21 cellular contexts compared by ENCODE assay signal in genomic region chr12:46952880-46953517, GRCh38.
DNase-seq lines count a peak whose midpoint lies in the region; ATAC-seq and TF ChIP-seq lines count a peak whose summit lies in the region.
"Had no signal": no experiment of that assay in that cellular context is flagged by ENCODE, and none has a peak within 500 bp of the region (broad histone marks: within the 10 kb centered on the region; RNA-seq: fewer than 3 reads in every experiment).

No MANE protein-coding gene starts in this region.

- no peak overlapping the region for H3K27ac Mint-ChIP-seq in stimulated activated naive CD8-positive, alpha-beta T cell treated with anti-CD3 and anti-CD28 coated beads, Interleukin-15, amount 100 ng/mL, for 72 hours
- peak overlapping the region; percentile 4; the same call in 1 of the 2 replicates for H3K27ac Mint-ChIP-seq in HFFc6
- H3K27ac Mint-ChIP-seq: CD14-positive monocyte; CD4-positive, alpha-beta T cell; CD8-positive, alpha-beta memory T cell had no signal

- TF ChIP-seq CTCF in HFFc6 (IDR thresholded peaks at IDR 0.05) (no peak), RWPE2 (IDR thresholded peaks at IDR 0.05; ENCODE audit: poor library complexity, severe bottlenecking) (no peak), coronary artery (IDR thresholded peaks at IDR 0.05) (no peak)

- no peak for DNase-seq in stimulated activated naive CD8-positive, alpha-beta T cell treated with anti-CD3 and anti-CD28 coated beads, Interleukin-15, Interleukin-2, amounts not matched to agents 100 U/mL and 50 U/mL, for 24 hours
- DNase-seq in stimulated activated naive CD8-positive, alpha-beta T cell treated with anti-CD3 and anti-CD28 coated beads, Interleukin-15, amount 100 ng/mL, for 72 hours, result no peak
- DNase-seq in HFFc6 (no peak), RWPE2 (ENCODE audit: low spot score) (no peak), coronary artery (ENCODE audit: low spot score) (no peak)
- DNase-seq in activated CD4-positive, alpha-beta T cell treated with anti-CD3 and anti-CD28 coated beads for 4 hours, result no peak
- no peak for DNase-seq in stimulated activated CD8-positive, alpha-beta memory T cell treated with anti-CD3 and anti-CD28 coated beads, Interleukin-4, amount 100 ng/mL, for 48 hours
- DNase-seq: ACHN; AML-193; BE2C; CD4-positive, alpha-beta T cell; CD8-positive, alpha-beta memory T cell; DMS 273 treated with DMSO at 0.1 percent for 48 hours; DMS79; EL; GDM1; GOT3 had no signal

- peaks cover 8% of the 10 kb centered on the region; the same call in 1 of the 2 replicates for H3K36me3 Mint-ChIP-seq in HFFc6 (ENCODE audit: low read depth)
- H3K36me3 Mint-ChIP-seq: CD14-positive monocyte; CD8-positive, alpha-beta memory T cell had no signal

- H3K4me3 ChIP-seq in RWPE2 (ENCODE audit: severe bottlenecking) (no peak overlapping the region), coronary artery (no peak overlapping the region)
- H3K4me3 ChIP-seq: BLaER1 treated with 17β-estradiol and CSF1 and Interleukin-3, amounts not matched to agents 10 nM and 100 nM; GM12878; HAP-1 had no signal

- peak; percentile 73 for ATAC-seq in stimulated activated naive CD8-positive, alpha-beta T cell treated with anti-CD3 and anti-CD28 coated beads, Interleukin-15, Interleukin-2, amounts not matched to agents 100 U/mL and 50 U/mL, for 24 hours
- no peak for ATAC-seq in stimulated activated naive CD8-positive, alpha-beta T cell treated with anti-CD3 and anti-CD28 coated beads, Interleukin-15, amount 100 ng/mL, for 72 hours
- ATAC-seq in RWPE2 (ENCODE audit: low read depth), result 0 out of 3 replicates have a peak, but pooled peaks have one; percentile 35
- ATAC-seq: GM12878 had no signal

- H3K36me3 ChIP-seq in RWPE2 (ENCODE audit: low read depth), result no peaks in the 10 kb centered on the region
- H3K36me3 ChIP-seq: BE2C; BLaER1 treated with 17β-estradiol and CSF1 and Interleukin-3, amounts not matched to agents 10 nM and 100 nM; HAP-1 had no signal

- H3K4me1 ChIP-seq in RWPE2 (ENCODE audit: insufficient read depth, poor library complexity, severe bottlenecking), result peaks cover 19% of the 10 kb centered on the region
- H3K4me1 ChIP-seq: BE2C; BLaER1 treated with 17β-estradiol and CSF1 and Interleukin-3, amounts not matched to agents 10 nM and 100 nM; HAP-1 had no signal

- no peaks in the 10 kb centered on the region for H3K27me3 ChIP-seq in RWPE2 (ENCODE audit: insufficient read depth, poor library complexity, severe bottlenecking)
- H3K27me3 ChIP-seq: BE2C; BLaER1 treated with 17β-estradiol and CSF1 and Interleukin-3, amounts not matched to agents 10 nM and 100 nM had no signal

- no peak overlapping the region for H3K4me3 Mint-ChIP-seq in stimulated activated naive CD8-positive, alpha-beta T cell treated with anti-CD3 and anti-CD28 coated beads, Interleukin-15, amount 100 ng/mL, for 72 hours
- H3K4me3 Mint-ChIP-seq in HFFc6, result no peak overlapping the region
- H3K4me3 Mint-ChIP-seq: CD14-positive monocyte; CD4-positive, alpha-beta T cell; CD8-positive, alpha-beta memory T cell had no signal

- peaks cover 8% of the 10 kb centered on the region for H3K27me3 Mint-ChIP-seq in stimulated activated naive CD8-positive, alpha-beta T cell treated with anti-CD3 and anti-CD28 coated beads, Interleukin-15, amount 100 ng/mL, for 72 hours
- H3K27me3 Mint-ChIP-seq in HFFc6 (ENCODE audit: insufficient read depth), result no peaks in the 10 kb centered on the region

- peak overlapping the region; percentile 21 for H3K27ac ChIP-seq in RWPE2 (ENCODE audit: poor library complexity, severe bottlenecking)
- H3K27ac ChIP-seq in coronary artery, result no peak overlapping the region
- H3K27ac ChIP-seq: BLaER1 treated with 17β-estradiol and CSF1 and Interleukin-3, amounts not matched to agents 10 nM and 100 nM had no signal

- no peaks in the 10 kb centered on the region for H3K9me3 ChIP-seq in RWPE2 (ENCODE audit: severe bottlenecking)
- H3K9me3 ChIP-seq: BE2C; BLaER1 treated with 17β-estradiol and CSF1 and Interleukin-3, amounts not matched to agents 10 nM and 100 nM; HAP-1 had no signal

- H3K4me1 Mint-ChIP-seq in stimulated activated naive CD8-positive, alpha-beta T cell treated with anti-CD3 and anti-CD28 coated beads, Interleukin-15, amount 100 ng/mL, for 72 hours, result no peaks in the 10 kb centered on the region
- H3K4me1 Mint-ChIP-seq in HFFc6 (ENCODE audit: low read depth), result peaks cover 86% of the 10 kb centered on the region
- H3K4me1 Mint-ChIP-seq: CD8-positive, alpha-beta memory T cell had no signal

- H3K9me3 Mint-ChIP-seq in stimulated activated naive CD8-positive, alpha-beta T cell treated with anti-CD3 and anti-CD28 coated beads, Interleukin-15, amount 100 ng/mL, for 72 hours, result no peaks in the 10 kb centered on the region
- H3K9me3 Mint-ChIP-seq in HFFc6, result no peaks in the 10 kb centered on the region
- H3K9me3 Mint-ChIP-seq: CD14-positive monocyte; CD4-positive, alpha-beta T cell; CD8-positive, alpha-beta memory T cell had no signal
